In genomic region chr1:6937048-6937447, GRCh38 we compare ENCODE assay signal across 2 cellular contexts.
TF ChIP-seq lines count a peak whose summit lies in the region.

No MANE protein-coding gene starts in this region.

TF ChIP-seq in HepG2, 621 proteins besides CTCF, POLR2A, EP300 and RAD21:
- TF ChIP-seq PHB2 (IDR thresholded peaks at IDR 0.05; ENCODE audit: partially characterized antibody), result no peak
- TF ChIP-seq BCLAF1 (IDR thresholded peaks at IDR 0.05), result no peak
- 0 out of 2 replicates have a peak, but pooled peaks have one; percentile 58 for TF ChIP-seq IKZF1 (IDR thresholded peaks at IDR 0.05)
- 0 out of 2 replicates have a peak, but pooled peaks have one; percentile 22 for TF ChIP-seq FOXK2 (IDR thresholded peaks at IDR 0.05)
- TF ChIP-seq CREB1 (IDR thresholded peaks at IDR 0.05), result peak; percentile 93
- no peak for TF ChIP-seq CREB1 (CRISPR knock-in tag; IDR thresholded peaks at IDR 0.05)

TF ChIP-seq in endothelial cell of umbilical vein, 7 proteins besides CTCF, POLR2A, EP300 and RAD21:
- TF ChIP-seq FOS (IDR thresholded peaks at IDR 0.05; ENCODE audit: borderline replicate concordance, insufficient read depth, low read length) (no peak), MYC (IDR thresholded peaks at IDR 0.05; ENCODE audit: low read depth, low read length) (no peak), GATA2 (IDR thresholded peaks at IDR 0.05; ENCODE audit: insufficient read depth, insufficient read length, low read depth, low read length) (no peak), JUN (IDR thresholded peaks at IDR 0.05; ENCODE audit: borderline replicate concordance, insufficient read depth, insufficient read length, low read depth) (no peak), MAX (IDR thresholded peaks at IDR 0.05; ENCODE audit: insufficient read depth, insufficient read length) (no peak), POLR2AphosphoS5 (IDR thresholded peaks at IDR 0.05; ENCODE audit: insufficient read depth, low read depth, low read length) (no peak)
